ENCODE assay signal across 1 cellular context in the genomic region with DNA sequence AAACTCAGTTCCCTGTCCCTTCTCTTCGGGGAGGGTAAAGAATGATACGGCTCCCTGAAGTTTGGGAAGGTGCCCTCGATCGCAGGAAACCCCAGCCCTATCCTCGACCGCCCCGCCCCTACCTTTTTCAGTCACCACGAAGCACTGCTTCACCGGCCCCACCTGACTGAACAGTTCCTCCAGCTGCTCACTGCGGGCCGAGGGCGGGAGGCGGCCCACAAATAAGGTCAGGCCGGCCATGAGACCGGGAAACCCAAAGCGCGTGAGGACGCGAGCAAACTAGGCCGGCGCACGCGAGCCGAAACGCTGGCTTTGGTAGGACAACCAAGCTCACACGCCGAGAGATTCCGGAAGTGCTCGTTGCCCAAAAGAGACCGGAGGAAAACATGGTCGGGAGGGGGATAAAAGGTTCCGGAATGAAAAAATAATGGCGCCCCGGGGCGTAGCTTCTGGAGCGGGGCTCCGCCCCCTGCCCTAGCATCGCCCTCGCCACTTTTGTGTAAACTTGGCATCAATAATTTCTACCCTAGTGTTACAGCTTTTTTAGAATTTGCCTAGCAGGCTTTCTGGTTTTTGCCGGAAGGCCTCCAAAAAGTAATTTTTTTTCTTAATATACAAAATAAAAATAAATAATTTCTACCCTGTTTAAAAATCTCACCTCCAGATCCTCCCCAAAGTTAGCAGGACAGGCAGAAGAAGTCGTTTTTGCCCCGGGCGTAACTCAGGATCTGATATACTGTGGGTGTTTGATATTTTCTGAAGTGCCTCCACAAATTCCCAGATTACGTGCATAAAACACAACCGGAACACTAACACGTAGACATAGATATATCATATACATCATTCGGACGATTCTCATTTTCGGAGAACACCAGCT.
TF ChIP-seq lines count a peak whose summit lies in the region.

A gene with protein sequence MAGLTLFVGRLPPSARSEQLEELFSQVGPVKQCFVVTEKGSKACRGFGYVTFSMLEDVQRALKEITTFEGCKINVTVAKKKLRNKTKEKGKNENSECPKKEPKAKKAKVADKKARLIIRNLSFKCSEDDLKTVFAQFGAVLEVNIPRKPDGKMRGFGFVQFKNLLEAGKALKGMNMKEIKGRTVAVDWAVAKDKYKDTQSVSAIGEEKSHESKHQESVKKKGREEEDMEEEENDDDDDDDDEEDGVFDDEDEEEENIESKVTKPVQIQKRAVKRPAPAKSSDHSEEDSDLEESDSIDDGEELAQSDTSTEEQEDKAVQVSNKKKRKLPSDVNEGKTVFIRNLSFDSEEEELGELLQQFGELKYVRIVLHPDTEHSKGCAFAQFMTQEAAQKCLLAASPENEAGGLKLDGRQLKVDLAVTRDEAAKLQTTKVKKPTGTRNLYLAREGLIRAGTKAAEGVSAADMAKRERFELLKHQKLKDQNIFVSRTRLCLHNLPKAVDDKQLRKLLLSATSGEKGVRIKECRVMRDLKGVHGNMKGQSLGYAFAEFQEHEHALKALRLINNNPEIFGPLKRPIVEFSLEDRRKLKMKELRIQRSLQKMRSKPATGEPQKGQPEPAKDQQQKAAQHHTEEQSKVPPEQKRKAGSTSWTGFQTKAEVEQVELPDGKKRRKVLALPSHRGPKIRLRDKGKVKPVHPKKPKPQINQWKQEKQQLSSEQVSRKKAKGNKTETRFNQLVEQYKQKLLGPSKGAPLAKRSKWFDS (minus strand): TSS at position 355 of the 877 bp plus-strand sequence. CDS start 115 bp downstream, at position 240.

TF ChIP-seq in HepG2, 621 proteins besides CTCF, POLR2A, EP300 and RAD21 (continued from another document):
- TF ChIP-seq NFIB (CRISPR knock-in tag; IDR thresholded peaks at IDR 0.05; ENCODE audit: borderline replicate concordance) (peak; percentile 95; the same call in 1 of the 2 replicates), ZSCAN12 (CRISPR knock-in tag; IDR thresholded peaks at IDR 0.05) (peak; percentile 96), ZSCAN25 (CRISPR knock-in tag; IDR thresholded peaks at IDR 0.05) (peak; percentile 91), ZBTB1 (CRISPR knock-in tag; IDR thresholded peaks at IDR 0.05; ENCODE audit: borderline replicate concordance) (no peak), ZFP41 (CRISPR knock-in tag; IDR thresholded peaks at IDR 0.05; ENCODE audit: borderline replicate concordance) (peak; percentile 99), RARA (CRISPR knock-in tag; IDR thresholded peaks at IDR 0.05) (peak; percentile 80), RBFOX2 (IDR thresholded peaks at IDR 0.05; ENCODE audit: low read depth, low read length) (peak; percentile 87), KLF6 (CRISPR knock-in tag; IDR thresholded peaks at IDR 0.05) (peak; percentile 99), MTA1 (CRISPR knock-in tag; IDR thresholded peaks at IDR 0.05; ENCODE audit: borderline replicate concordance) (peak; percentile 88; the same call in 1 of the 2 replicates), HCFC1 (IDR thresholded peaks at IDR 0.05; ENCODE audit: low read depth, low read length) (peak; percentile 69), SP140L (CRISPR knock-in tag; IDR thresholded peaks at IDR 0.05; ENCODE audit: borderline replicate concordance) (peak; percentile 99; the same call in 1 of the 2 replicates), ZNF777 (CRISPR knock-in tag; IDR thresholded peaks at IDR 0.05) (peak; percentile 83), PCBP2 (optimal IDR thresholded peaks at IDR 0.05; ENCODE audit: low read depth, low read length, poor library complexity, severe bottlenecking) (no peak), RORA (CRISPR knock-in tag; IDR thresholded peaks at IDR 0.05) (no peak), ZSCAN29 (CRISPR knock-in tag; conservative IDR thresholded peaks at IDR 0.05) (no peak; the same call in 1 of the 2 replicates), ZMYM4 (CRISPR knock-in tag; IDR thresholded peaks at IDR 0.05) (peak; percentile 97), ARNT2 (CRISPR knock-in tag; IDR thresholded peaks at IDR 0.05; ENCODE audit: low read depth) (peak; percentile 100), ZNF549 (CRISPR knock-in tag; IDR thresholded peaks at IDR 0.05) (no peak), REPIN1 (CRISPR knock-in tag; IDR thresholded peaks at IDR 0.05; ENCODE audit: borderline replicate concordance, low read depth) (peak; percentile 100), ARNTL (CRISPR knock-in tag; IDR thresholded peaks at IDR 0.05) (peak; percentile 81; the same call in 1 of the 2 replicates), ZNF839 (CRISPR knock-in tag; IDR thresholded peaks at IDR 0.05; ENCODE audit: borderline replicate concordance) (peak; percentile 83), JUN (CRISPR knock-in tag; IDR thresholded peaks at IDR 0.05) (peak; percentile 91; the same call in 1 of the 2 replicates)
- TF ChIP-seq, protein P1, sequence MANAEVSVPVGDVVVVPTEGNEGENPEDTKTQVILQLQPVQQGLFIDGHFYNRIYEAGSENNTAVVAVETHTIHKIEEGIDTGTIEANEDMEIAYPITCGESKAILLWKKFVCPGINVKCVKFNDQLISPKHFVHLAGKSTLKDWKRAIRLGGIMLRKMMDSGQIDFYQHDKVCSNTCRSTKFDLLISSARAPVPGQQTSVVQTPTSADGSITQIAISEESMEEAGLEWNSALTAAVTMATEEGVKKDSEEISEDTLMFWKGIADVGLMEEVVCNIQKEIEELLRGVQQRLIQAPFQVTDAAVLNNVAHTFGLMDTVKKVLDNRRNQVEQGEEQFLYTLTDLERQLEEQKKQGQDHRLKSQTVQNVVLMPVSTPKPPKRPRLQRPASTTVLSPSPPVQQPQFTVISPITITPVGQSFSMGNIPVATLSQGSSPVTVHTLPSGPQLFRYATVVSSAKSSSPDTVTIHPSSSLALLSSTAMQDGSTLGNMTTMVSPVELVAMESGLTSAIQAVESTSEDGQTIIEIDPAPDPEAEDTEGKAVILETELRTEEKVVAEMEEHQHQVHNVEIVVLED (CRISPR knock-in tag; IDR thresholded peaks at IDR 0.05; ENCODE audit: borderline replicate concordance), result peak; percentile 88
- TF ChIP-seq, protein P2, sequence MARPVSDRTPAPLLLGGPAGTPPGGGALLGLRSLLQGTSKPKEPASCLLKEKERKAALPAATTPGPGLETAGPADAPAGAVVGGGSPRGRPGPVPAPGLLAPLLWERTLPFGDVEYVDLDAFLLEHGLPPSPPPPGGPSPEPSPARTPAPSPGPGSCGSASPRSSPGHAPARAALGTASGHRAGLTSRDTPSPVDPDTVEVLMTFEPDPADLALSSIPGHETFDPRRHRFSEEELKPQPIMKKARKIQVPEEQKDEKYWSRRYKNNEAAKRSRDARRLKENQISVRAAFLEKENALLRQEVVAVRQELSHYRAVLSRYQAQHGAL (CRISPR knock-in tag; IDR thresholded peaks at IDR 0.05; ENCODE audit: not compliant biosample characterization), result peak; percentile 85
- TF ChIP-seq, protein P3, sequence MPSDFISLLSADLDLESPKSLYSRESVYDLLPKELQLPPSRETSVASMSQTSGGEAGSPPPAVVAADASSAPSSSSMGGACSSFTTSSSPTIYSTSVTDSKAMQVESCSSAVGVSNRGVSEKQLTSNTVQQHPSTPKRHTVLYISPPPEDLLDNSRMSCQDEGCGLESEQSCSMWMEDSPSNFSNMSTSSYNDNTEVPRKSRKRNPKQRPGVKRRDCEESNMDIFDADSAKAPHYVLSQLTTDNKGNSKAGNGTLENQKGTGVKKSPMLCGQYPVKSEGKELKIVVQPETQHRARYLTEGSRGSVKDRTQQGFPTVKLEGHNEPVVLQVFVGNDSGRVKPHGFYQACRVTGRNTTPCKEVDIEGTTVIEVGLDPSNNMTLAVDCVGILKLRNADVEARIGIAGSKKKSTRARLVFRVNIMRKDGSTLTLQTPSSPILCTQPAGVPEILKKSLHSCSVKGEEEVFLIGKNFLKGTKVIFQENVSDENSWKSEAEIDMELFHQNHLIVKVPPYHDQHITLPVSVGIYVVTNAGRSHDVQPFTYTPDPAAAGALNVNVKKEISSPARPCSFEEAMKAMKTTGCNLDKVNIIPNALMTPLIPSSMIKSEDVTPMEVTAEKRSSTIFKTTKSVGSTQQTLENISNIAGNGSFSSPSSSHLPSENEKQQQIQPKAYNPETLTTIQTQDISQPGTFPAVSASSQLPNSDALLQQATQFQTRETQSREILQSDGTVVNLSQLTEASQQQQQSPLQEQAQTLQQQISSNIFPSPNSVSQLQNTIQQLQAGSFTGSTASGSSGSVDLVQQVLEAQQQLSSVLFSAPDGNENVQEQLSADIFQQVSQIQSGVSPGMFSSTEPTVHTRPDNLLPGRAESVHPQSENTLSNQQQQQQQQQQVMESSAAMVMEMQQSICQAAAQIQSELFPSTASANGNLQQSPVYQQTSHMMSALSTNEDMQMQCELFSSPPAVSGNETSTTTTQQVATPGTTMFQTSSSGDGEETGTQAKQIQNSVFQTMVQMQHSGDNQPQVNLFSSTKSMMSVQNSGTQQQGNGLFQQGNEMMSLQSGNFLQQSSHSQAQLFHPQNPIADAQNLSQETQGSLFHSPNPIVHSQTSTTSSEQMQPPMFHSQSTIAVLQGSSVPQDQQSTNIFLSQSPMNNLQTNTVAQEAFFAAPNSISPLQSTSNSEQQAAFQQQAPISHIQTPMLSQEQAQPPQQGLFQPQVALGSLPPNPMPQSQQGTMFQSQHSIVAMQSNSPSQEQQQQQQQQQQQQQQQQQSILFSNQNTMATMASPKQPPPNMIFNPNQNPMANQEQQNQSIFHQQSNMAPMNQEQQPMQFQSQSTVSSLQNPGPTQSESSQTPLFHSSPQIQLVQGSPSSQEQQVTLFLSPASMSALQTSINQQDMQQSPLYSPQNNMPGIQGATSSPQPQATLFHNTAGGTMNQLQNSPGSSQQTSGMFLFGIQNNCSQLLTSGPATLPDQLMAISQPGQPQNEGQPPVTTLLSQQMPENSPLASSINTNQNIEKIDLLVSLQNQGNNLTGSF (CRISPR knock-in tag; IDR thresholded peaks at IDR 0.05), result peak; percentile 99
- TF ChIP-seq, protein P4, sequence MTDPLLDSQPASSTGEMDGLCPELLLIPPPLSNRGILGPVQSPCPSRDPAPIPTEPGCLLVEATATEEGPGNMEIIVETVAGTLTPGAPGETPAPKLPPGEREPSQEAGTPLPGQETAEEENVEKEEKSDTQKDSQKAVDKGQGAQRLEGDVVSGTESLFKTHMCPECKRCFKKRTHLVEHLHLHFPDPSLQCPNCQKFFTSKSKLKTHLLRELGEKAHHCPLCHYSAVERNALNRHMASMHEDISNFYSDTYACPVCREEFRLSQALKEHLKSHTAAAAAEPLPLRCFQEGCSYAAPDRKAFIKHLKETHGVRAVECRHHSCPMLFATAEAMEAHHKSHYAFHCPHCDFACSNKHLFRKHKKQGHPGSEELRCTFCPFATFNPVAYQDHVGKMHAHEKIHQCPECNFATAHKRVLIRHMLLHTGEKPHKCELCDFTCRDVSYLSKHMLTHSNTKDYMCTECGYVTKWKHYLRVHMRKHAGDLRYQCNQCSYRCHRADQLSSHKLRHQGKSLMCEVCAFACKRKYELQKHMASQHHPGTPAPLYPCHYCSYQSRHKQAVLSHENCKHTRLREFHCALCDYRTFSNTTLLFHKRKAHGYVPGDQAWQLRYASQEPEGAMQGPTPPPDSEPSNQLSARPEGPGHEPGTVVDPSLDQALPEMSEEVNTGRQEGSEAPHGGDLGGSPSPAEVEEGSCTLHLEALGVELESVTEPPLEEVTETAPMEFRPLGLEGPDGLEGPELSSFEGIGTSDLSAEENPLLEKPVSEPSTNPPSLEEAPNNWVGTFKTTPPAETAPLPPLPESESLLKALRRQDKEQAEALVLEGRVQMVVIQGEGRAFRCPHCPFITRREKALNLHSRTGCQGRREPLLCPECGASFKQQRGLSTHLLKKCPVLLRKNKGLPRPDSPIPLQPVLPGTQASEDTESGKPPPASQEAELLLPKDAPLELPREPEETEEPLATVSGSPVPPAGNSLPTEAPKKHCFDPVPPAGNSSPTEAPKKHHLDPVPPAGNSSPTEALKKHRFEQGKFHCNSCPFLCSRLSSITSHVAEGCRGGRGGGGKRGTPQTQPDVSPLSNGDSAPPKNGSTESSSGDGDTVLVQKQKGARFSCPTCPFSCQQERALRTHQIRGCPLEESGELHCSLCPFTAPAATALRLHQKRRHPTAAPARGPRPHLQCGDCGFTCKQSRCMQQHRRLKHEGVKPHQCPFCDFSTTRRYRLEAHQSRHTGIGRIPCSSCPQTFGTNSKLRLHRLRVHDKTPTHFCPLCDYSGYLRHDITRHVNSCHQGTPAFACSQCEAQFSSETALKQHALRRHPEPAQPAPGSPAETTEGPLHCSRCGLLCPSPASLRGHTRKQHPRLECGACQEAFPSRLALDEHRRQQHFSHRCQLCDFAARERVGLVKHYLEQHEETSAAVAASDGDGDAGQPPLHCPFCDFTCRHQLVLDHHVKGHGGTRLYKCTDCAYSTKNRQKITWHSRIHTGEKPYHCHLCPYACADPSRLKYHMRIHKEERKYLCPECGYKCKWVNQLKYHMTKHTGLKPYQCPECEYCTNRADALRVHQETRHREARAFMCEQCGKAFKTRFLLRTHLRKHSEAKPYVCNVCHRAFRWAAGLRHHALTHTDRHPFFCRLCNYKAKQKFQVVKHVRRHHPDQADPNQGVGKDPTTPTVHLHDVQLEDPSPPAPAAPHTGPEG (CRISPR knock-in tag; IDR thresholded peaks at IDR 0.05), result peak; percentile 95
- TF ChIP-seq, protein P5, sequence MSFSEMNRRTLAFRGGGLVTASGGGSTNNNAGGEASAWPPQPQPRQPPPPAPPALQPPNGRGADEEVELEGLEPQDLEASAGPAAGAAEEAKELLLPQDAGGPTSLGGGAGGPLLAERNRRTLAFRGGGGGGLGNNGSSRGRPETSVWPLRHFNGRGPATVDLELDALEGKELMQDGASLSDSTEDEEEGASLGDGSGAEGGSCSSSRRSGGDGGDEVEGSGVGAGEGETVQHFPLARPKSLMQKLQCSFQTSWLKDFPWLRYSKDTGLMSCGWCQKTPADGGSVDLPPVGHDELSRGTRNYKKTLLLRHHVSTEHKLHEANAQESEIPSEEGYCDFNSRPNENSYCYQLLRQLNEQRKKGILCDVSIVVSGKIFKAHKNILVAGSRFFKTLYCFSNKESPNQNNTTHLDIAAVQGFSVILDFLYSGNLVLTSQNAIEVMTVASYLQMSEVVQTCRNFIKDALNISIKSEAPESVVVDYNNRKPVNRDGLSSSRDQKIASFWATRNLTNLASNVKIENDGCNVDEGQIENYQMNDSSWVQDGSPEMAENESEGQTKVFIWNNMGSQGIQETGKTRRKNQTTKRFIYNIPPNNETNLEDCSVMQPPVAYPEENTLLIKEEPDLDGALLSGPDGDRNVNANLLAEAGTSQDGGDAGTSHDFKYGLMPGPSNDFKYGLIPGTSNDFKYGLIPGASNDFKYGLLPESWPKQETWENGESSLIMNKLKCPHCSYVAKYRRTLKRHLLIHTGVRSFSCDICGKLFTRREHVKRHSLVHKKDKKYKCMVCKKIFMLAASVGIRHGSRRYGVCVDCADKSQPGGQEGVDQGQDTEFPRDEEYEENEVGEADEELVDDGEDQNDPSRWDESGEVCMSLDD (CRISPR knock-in tag; IDR thresholded peaks at IDR 0.05; ENCODE audit: borderline replicate concordance), result peak; percentile 57; the same call in 1 of the 2 replicates
- TF ChIP-seq, protein P6, sequence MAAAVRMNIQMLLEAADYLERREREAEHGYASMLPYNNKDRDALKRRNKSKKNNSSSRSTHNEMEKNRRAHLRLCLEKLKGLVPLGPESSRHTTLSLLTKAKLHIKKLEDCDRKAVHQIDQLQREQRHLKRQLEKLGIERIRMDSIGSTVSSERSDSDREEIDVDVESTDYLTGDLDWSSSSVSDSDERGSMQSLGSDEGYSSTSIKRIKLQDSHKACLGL (CRISPR knock-in tag; IDR thresholded peaks at IDR 0.05), result peak; percentile 96
